In the genomic region with DNA sequence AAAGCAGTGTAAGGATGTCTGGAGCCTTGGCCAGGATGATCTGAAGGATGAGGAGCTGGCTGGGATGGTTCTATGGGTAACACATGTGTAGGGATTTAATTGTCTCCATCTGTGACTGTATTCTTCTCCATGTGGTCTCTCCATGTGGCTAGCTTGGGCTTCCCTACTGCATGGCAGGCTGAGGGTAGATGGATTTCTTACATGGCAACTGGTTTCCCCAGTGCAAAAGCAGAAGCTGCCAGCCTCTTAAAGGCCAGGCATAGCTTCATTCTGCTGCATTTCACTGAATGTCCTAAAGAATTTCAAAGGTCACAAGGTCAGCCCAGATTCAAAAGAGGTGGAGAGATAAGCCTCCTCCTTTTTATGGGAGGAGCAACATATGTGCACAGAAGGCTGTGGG, we compare ENCODE assay signal across 2 cellular contexts.
TF ChIP-seq lines count a peak whose summit lies in the region.

No MANE protein-coding gene starts in this region.

TF ChIP-seq in IMR-90, 13 proteins besides CTCF, POLR2A, EP300 and RAD21:
- TF ChIP-seq MXI1 (IDR thresholded peaks at IDR 0.05; ENCODE audit: borderline replicate concordance, low read depth, low read length) = no peak
- no peak for TF ChIP-seq RCOR1 (IDR thresholded peaks at IDR 0.05; ENCODE audit: insufficient replicate concordance, low read length)
- TF ChIP-seq, protein P1, sequence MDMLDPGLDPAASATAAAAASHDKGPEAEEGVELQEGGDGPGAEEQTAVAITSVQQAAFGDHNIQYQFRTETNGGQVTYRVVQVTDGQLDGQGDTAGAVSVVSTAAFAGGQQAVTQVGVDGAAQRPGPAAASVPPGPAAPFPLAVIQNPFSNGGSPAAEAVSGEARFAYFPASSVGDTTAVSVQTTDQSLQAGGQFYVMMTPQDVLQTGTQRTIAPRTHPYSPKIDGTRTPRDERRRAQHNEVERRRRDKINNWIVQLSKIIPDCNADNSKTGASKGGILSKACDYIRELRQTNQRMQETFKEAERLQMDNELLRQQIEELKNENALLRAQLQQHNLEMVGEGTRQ (IDR thresholded peaks at IDR 0.05; ENCODE audit: low read depth, low read length) = no peak
- TF ChIP-seq CHD1 (IDR thresholded peaks at IDR 0.05; ENCODE audit: low read depth, low read length) = no peak
- TF ChIP-seq SMC3 (IDR thresholded peaks at IDR 0.05; ENCODE audit: low read depth, low read length) = no peak
- TF ChIP-seq BHLHE40 (IDR thresholded peaks at IDR 0.05; ENCODE audit: low read depth, low read length) = no peak
- no peak for TF ChIP-seq RFX5 (IDR thresholded peaks at IDR 0.05; ENCODE audit: low read depth, low read length)
- TF ChIP-seq NFE2L2 (IDR thresholded peaks at IDR 0.05; ENCODE audit: low read depth, low read length) = no peak
- no peak for TF ChIP-seq MAFK (IDR thresholded peaks at IDR 0.05; ENCODE audit: low read depth, low read length)
- TF ChIP-seq MAZ (IDR thresholded peaks at IDR 0.05; ENCODE audit: borderline replicate concordance, low read depth, low read length) = no peak
- no peak for TF ChIP-seq CEBPB (IDR thresholded peaks at IDR 0.05; ENCODE audit: low read depth, low read length)
- TF ChIP-seq, protein P2, sequence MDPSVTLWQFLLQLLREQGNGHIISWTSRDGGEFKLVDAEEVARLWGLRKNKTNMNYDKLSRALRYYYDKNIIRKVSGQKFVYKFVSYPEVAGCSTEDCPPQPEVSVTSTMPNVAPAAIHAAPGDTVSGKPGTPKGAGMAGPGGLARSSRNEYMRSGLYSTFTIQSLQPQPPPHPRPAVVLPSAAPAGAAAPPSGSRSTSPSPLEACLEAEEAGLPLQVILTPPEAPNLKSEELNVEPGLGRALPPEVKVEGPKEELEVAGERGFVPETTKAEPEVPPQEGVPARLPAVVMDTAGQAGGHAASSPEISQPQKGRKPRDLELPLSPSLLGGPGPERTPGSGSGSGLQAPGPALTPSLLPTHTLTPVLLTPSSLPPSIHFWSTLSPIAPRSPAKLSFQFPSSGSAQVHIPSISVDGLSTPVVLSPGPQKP (IDR thresholded peaks at IDR 0.05; ENCODE audit: borderline replicate concordance, low read depth, low read length) = no peak
- TF ChIP-seq FOS (IDR thresholded peaks at IDR 0.05; ENCODE audit: low read depth, low read length) = no peak

TF ChIP-seq in K562, 482 proteins besides CTCF, POLR2A, EP300 and RAD21:
- TF ChIP-seq, protein P3, sequence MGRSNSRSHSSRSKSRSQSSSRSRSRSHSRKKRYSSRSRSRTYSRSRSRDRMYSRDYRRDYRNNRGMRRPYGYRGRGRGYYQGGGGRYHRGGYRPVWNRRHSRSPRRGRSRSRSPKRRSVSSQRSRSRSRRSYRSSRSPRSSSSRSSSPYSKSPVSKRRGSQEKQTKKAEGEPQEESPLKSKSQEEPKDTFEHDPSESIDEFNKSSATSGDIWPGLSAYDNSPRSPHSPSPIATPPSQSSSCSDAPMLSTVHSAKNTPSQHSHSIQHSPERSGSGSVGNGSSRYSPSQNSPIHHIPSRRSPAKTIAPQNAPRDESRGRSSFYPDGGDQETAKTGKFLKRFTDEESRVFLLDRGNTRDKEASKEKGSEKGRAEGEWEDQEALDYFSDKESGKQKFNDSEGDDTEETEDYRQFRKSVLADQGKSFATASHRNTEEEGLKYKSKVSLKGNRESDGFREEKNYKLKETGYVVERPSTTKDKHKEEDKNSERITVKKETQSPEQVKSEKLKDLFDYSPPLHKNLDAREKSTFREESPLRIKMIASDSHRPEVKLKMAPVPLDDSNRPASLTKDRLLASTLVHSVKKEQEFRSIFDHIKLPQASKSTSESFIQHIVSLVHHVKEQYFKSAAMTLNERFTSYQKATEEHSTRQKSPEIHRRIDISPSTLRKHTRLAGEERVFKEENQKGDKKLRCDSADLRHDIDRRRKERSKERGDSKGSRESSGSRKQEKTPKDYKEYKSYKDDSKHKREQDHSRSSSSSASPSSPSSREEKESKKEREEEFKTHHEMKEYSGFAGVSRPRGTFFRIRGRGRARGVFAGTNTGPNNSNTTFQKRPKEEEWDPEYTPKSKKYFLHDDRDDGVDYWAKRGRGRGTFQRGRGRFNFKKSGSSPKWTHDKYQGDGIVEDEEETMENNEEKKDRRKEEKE (IDR thresholded peaks at IDR 0.05; ENCODE audit: borderline replicate concordance in 1 of 2, control insufficient read depth in 1 of 2, low read depth in 2 of 2, low read length in 1 of 2) = no peak
- TF ChIP-seq RAD51 (IDR thresholded peaks at IDR 0.05; ENCODE audit: borderline replicate concordance, low read depth) (no peak), TEAD4 (IDR thresholded peaks at IDR 0.05; ENCODE audit: low read length) (peak; percentile 18; the same call in 1 of the 2 replicates), TEAD4 (CRISPR knock-in tag; IDR thresholded peaks at IDR 0.05; ENCODE audit: borderline replicate concordance) (no peak), RCOR1 (IDR thresholded peaks at IDR 0.05; ENCODE audit: borderline replicate concordance in 1 of 2, low read depth in 2 of 2, low read length in 2 of 2) (peak in 1 of 2 experiments; percentile 64; a peak in 2 of 4 replicates), KDM1A (IDR thresholded peaks at IDR 0.05) (peak; percentile 29 to 38; a peak in 1 of 4 replicates)
